In the genomic region with DNA sequence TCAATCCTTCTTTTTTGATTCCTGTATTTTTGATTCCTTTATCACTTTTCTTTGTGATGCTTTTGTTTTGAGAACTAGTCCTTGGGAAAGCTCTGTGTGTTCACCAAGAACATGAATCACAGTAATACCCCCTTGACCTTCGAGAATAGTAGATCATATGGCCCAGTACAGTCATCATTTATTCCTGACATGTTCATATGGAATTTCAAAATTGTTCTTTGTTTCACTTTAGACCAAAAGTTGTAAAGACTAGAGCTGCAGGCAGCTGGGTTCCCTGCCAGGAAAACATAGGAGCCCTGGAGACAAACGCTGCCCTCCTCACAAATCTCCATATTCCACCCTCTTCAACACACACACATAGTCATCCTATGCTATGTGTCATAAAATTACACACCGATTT, we compare ENCODE assay signal across 14 cellular contexts.
DNase-seq lines count a peak whose midpoint lies in the region; ATAC-seq and TF ChIP-seq lines count a peak whose summit lies in the region.
"Had no signal": no experiment of that assay in that cellular context is flagged by ENCODE, and none has a peak within 500 bp of the region (broad histone marks: within the 10 kb centered on the region; RNA-seq: fewer than 3 reads in every experiment).

No MANE protein-coding gene starts in this region.

- no peak overlapping the region for H3K23ac ChIP-seq in mesenchymal stem cell (ENCODE audit: low read length in 2 of 2)

- no peak overlapping the region for H2BK12ac ChIP-seq in mesenchymal stem cell (ENCODE audit: low read length in 2 of 2)

- no peaks in the 10 kb centered on the region for H3K9me3 ChIP-seq in mesenchymal stem cell (ENCODE audit: control insufficient read depth, low read length)

- TF ChIP-seq CTCF in activated CD8-positive, alpha-beta T cell treated with anti-CD3 and anti-CD28 coated beads for 36 hours (IDR thresholded peaks at IDR 0.05) = no peak

- H3K27me3 ChIP-seq in mesenchymal stem cell (ENCODE audit: control insufficient read depth in 1 of 2, insufficient read depth in 1 of 2, low read length in 2 of 2) = no peaks in the 10 kb centered on the region

- H3K4me3 Mint-ChIP-seq in activated CD8-positive, alpha-beta T cell treated with anti-CD3 and anti-CD28 coated beads for 36 hours = no peak overlapping the region
- no peak overlapping the region for H3K4me3 Mint-ChIP-seq in activated T-cell treated with anti-CD3 and anti-CD28 coated beads, Interleukin-2, amount 50 U/mL, for 24 hours

- H3K4me1 Mint-ChIP-seq in activated CD8-positive, alpha-beta T cell treated with anti-CD3 and anti-CD28 coated beads for 36 hours (ENCODE audit: low read depth) = no peaks in the 10 kb centered on the region
- no peaks in the 10 kb centered on the region for H3K4me1 Mint-ChIP-seq in activated T-cell treated with anti-CD3 and anti-CD28 coated beads, Interleukin-2, amount 50 U/mL, for 24 hours (ENCODE audit: low read depth)

- no peaks in the 10 kb centered on the region for H3K4me1 ChIP-seq in mesenchymal stem cell (ENCODE audit: control insufficient read depth, insufficient read depth, low read depth, low read length)

- H3K79me1 ChIP-seq in mesenchymal stem cell (replicated peaks; ENCODE audit: low read length, poor library complexity, severe bottlenecking) = no peaks in the 10 kb centered on the region

- no peak overlapping the region for H4K8ac ChIP-seq in mesenchymal stem cell (ENCODE audit: low read length)

- H3K9me3 Mint-ChIP-seq in activated CD8-positive, alpha-beta T cell treated with anti-CD3 and anti-CD28 coated beads for 36 hours = peaks cover 7% of the 10 kb centered on the region
- H3K9me3 Mint-ChIP-seq in activated T-cell treated with anti-CD3 and anti-CD28 coated beads, Interleukin-2, amount 50 U/mL, for 24 hours = peaks cover 17% of the 10 kb centered on the region

- no peak overlapping the region for H3K27ac ChIP-seq in mesenchymal stem cell (ENCODE audit: low read length, poor library complexity, severe bottlenecking)

- intact Hi-C loops in activated CD8-positive, alpha-beta T cell treated with anti-CD3 and anti-CD28 coated beads for 36 hours (cut with micrococcal nuclease) = no loop called here

- H2AK5ac ChIP-seq in mesenchymal stem cell (ENCODE audit: low read length, severe bottlenecking) = no peak overlapping the region

- no peak overlapping the region for H2BK5ac ChIP-seq in mesenchymal stem cell (ENCODE audit: low read depth, low read length, poor library complexity, severe bottlenecking)

- no peak overlapping the region for H3K18ac ChIP-seq in mesenchymal stem cell (ENCODE audit: low read depth in 1 of 2, low read length in 2 of 2)

- H3K36me3 ChIP-seq in mesenchymal stem cell (ENCODE audit: control insufficient read depth in 1 of 2, insufficient read depth in 2 of 2, low read depth in 1 of 2, low read length in 2 of 2) = no peaks in the 10 kb centered on the region

- peak; percentile 15 for DNase-seq in AG08396 (ENCODE audit: low spot score)
- peak; percentile 42 for DNase-seq in M059J (ENCODE audit: low read depth)
- peak; percentile 16 for DNase-seq in brain pericyte (ENCODE audit: low read depth, low spot score)
- DNase-seq in mesenchymal stem cell = peak; percentile 16
- DNase-seq in iPS-NIHi7 (ENCODE audit: extremely low spot score) = no peak
- DNase-seq in activated CD8-positive, alpha-beta T cell treated with anti-CD3 and anti-CD28 coated beads for 36 hours = no peak
- DNase-seq in COLO668 (lab: John Stamatoyannopoulos, UW; ENCODE audit: unreplicated experiment) = no peak
- no peak for DNase-seq in activated T-cell treated with anti-CD3 and anti-CD28 coated beads, Interleukin-2, amount 50 U/mL, for 24 hours
- DNase-seq: DMS79, Karpas-422, NCI-H2029, NCI-H510A treated with DMSO at 0.1 percent for 48 hours, SIG-M5 had no signal

- H3K27me3 Mint-ChIP-seq in activated CD8-positive, alpha-beta T cell treated with anti-CD3 and anti-CD28 coated beads for 36 hours = no peaks in the 10 kb centered on the region
- no peaks in the 10 kb centered on the region for H3K27me3 Mint-ChIP-seq in activated T-cell treated with anti-CD3 and anti-CD28 coated beads, Interleukin-2, amount 50 U/mL, for 24 hours

- H3K4ac ChIP-seq in mesenchymal stem cell (ENCODE audit: low read depth in 1 of 2, low read length in 2 of 2) = no peak overlapping the region

- no peak overlapping the region for H3K27ac Mint-ChIP-seq in activated CD8-positive, alpha-beta T cell treated with anti-CD3 and anti-CD28 coated beads for 36 hours
- H3K27ac Mint-ChIP-seq in activated T-cell treated with anti-CD3 and anti-CD28 coated beads, Interleukin-2, amount 50 U/mL, for 24 hours = no peak overlapping the region

- no peak overlapping the region for H3K9ac ChIP-seq in mesenchymal stem cell (ENCODE audit: low read length)

- H4K91ac ChIP-seq in mesenchymal stem cell (ENCODE audit: low read length) = no peak overlapping the region

- H3K4me3 ChIP-seq in mesenchymal stem cell (ENCODE audit: insufficient read depth in 1 of 2, low read depth in 1 of 2, low read length in 2 of 2) = no peak overlapping the region

- ATAC-seq in activated CD8-positive, alpha-beta T cell treated with anti-CD3 and anti-CD28 coated beads for 36 hours = no peak
- ATAC-seq: HCT116 had no signal

- H2AFZ ChIP-seq in mesenchymal stem cell (ENCODE audit: low read depth, low read length) = no peak overlapping the region

- no peak overlapping the region for H3K14ac ChIP-seq in mesenchymal stem cell (ENCODE audit: low read length in 2 of 2)

- WGBS in mesenchymal stem cell = 60% methylated on average over 3 of the region's 3 CpGs

- H3K4me2 ChIP-seq in mesenchymal stem cell (ENCODE audit: low read length, poor library complexity, severe bottlenecking) = no peak overlapping the region

- no peaks in the 10 kb centered on the region for H3K36me3 Mint-ChIP-seq in activated CD8-positive, alpha-beta T cell treated with anti-CD3 and anti-CD28 coated beads for 36 hours (ENCODE audit: low read depth)
- no peaks in the 10 kb centered on the region for H3K36me3 Mint-ChIP-seq in activated T-cell treated with anti-CD3 and anti-CD28 coated beads, Interleukin-2, amount 50 U/mL, for 24 hours (ENCODE audit: low read depth)

- POLR2A ChIA-PET in activated CD8-positive, alpha-beta T cell treated with anti-CD3 and anti-CD28 coated beads for 36 hours (lab: Charles Lee) = no interaction called here

- H2BK15ac ChIP-seq in mesenchymal stem cell (ENCODE audit: low read depth, poor library complexity, severe bottlenecking) = no peak overlapping the region

- CTCF ChIA-PET in activated CD8-positive, alpha-beta T cell treated with anti-CD3 and anti-CD28 coated beads for 36 hours (lab: Charles Lee) = no interaction called here

- H2BK120ac ChIP-seq in mesenchymal stem cell (ENCODE audit: low read depth, low read length) = no peak overlapping the region

Comparison
In these comparisons a context has a peak if more than half of its experiments do, and no peak if none do; other contexts are left out.
1. DNase-seq: peak in AG08396 (single experiment), M059J (single experiment), brain pericyte (single experiment) and mesenchymal stem cell (single experiment); none in iPS-NIHi7 (single experiment), activated CD8-positive, alpha-beta T cell treated with anti-CD3 and anti-CD28 coated beads for 36 hours (single experiment), COLO668 (single experiment) and activated T-cell treated with anti-CD3 and anti-CD28 coated beads, Interleukin-2, amount 50 U/mL, for 24 hours (single experiment).